26 cellular contexts compared by ENCODE assay signal in the genomic region with DNA sequence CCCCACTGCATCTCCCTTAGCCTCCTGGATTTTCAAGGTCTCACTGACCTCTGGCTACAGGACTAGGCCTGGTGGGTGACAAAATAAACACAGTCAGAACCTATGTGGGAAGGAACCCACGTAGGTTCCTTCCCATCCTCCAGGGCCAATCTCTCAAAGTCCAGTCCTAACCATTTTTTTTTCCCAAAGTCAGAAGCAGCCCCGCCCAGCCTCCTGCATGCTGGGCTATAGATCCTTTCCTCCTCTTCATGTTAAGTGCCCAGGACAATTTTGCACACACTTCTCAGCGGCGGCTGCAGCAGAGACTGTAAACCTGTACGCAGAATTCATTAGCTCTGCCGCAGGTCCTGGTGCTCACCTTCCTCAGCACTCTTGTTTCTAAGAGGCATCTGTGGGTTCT.
"Had no signal": no experiment of that assay in that cellular context is flagged by ENCODE, and none has a peak within 500 bp of the region (broad histone marks: within the 10 kb centered on the region; RNA-seq: fewer than 3 reads in every experiment).

No MANE protein-coding gene starts in this region.

- H3K27me3 ChIP-seq: left lung, pancreas, testis, thyroid gland, upper lobe of right lung had no signal

- H3K4me3 ChIP-seq: left lung, lower lobe of right lung, pancreas, prostate gland, skin epidermis, stomach, testis, thyroid gland, upper lobe of right lung had no signal

- H3K27ac ChIP-seq: left lung, lower lobe of right lung, pancreas, prostate gland, skin epidermis, stomach, testis, thyroid gland, upper lobe of right lung had no signal

- DNase-seq: hippocampal formation; kidney glomerular epithelial cell; left cardiac atrium; left lung; lower lobe of right lung; mammary epithelial cell; mesenchymal stem cell; naive B cell; natural killer cell; pancreas; retina; right cardiac atrium; stimulated activated CD4-positive, alpha-beta T cell treated with anti-CD3 and anti-CD28 coated beads, Interleukin-12 subunit alpha, Interleukin-12 subunit beta, amount 100 ng/mL, for 4 hours; stimulated activated CD4-positive, alpha-beta T cell treated with anti-CD3 and anti-CD28 coated beads, Interleukin-15, amount 100 ng/mL, for 24 hours; stimulated activated CD4-positive, alpha-beta T cell treated with anti-CD3 and anti-CD28 coated beads, Interleukin-2, amount 100 ng/mL, for 24 hours; stimulated activated CD4-positive, alpha-beta T cell treated with anti-CD3 and anti-CD28 coated beads, Interleukin-4, amount 100 ng/mL, for 1 hour; stimulated activated naive B cell treated with anti-CD40 and anti-IgM and Interleukin-4, amounts not matched to agents 10 μg/mL and 1 μg/mL and 100 μg/mL, for 72 hours; stimulated activated naive CD8-positive, alpha-beta T cell treated with anti-CD3 and anti-CD28 coated beads, Interleukin-15, Interleukin-2, amounts not matched to agents 100 U/mL and 50 U/mL, for 24 hours; stomach; testis; thyroid gland; trophoblast cell; upper lobe of right lung had no signal

- ATAC-seq: left cardiac atrium; left lung; lower lobe of right lung; natural killer cell; pancreas; right cardiac atrium; sciatic nerve; stimulated activated naive B cell treated with anti-CD40 and anti-IgM and Interleukin-4, amounts not matched to agents 10 μg/mL and 1 μg/mL and 100 μg/mL, for 72 hours; stimulated activated naive CD8-positive, alpha-beta T cell treated with anti-CD3 and anti-CD28 coated beads, Interleukin-15, Interleukin-2, amounts not matched to agents 100 U/mL and 50 U/mL, for 24 hours had no signal

- H3K36me3 ChIP-seq: left lung, lower lobe of right lung, pancreas, prostate gland, stomach, thyroid gland, upper lobe of right lung had no signal

- H3K9me3 ChIP-seq: left lung, lower lobe of right lung, pancreas, prostate gland, testis, thyroid gland, upper lobe of right lung had no signal

- H3K36me3 Mint-ChIP-seq: naive B cell; natural killer cell; stimulated activated naive B cell treated with anti-CD40 and anti-IgM and Interleukin-4, amounts not matched to agents 10 μg/mL and 1 μg/mL and 100 μg/mL, for 72 hours had no signal

- H3K4me3 Mint-ChIP-seq: naive B cell; natural killer cell; stimulated activated naive B cell treated with anti-CD40 and anti-IgM and Interleukin-4, amounts not matched to agents 10 μg/mL and 1 μg/mL and 100 μg/mL, for 72 hours had no signal

- H3K4me1 ChIP-seq: left lung, lower lobe of right lung, pancreas, prostate gland, stomach, testis, upper lobe of right lung had no signal

- H3K27ac Mint-ChIP-seq: naive B cell; natural killer cell; stimulated activated naive B cell treated with anti-CD40 and anti-IgM and Interleukin-4, amounts not matched to agents 10 μg/mL and 1 μg/mL and 100 μg/mL, for 72 hours had no signal

- H3K9me3 Mint-ChIP-seq: natural killer cell had no signal

- H3K4me1 Mint-ChIP-seq: naive B cell; natural killer cell; stimulated activated naive B cell treated with anti-CD40 and anti-IgM and Interleukin-4, amounts not matched to agents 10 μg/mL and 1 μg/mL and 100 μg/mL, for 72 hours had no signal
